ENCODE assay signal across 15 cellular contexts in the genomic region with DNA sequence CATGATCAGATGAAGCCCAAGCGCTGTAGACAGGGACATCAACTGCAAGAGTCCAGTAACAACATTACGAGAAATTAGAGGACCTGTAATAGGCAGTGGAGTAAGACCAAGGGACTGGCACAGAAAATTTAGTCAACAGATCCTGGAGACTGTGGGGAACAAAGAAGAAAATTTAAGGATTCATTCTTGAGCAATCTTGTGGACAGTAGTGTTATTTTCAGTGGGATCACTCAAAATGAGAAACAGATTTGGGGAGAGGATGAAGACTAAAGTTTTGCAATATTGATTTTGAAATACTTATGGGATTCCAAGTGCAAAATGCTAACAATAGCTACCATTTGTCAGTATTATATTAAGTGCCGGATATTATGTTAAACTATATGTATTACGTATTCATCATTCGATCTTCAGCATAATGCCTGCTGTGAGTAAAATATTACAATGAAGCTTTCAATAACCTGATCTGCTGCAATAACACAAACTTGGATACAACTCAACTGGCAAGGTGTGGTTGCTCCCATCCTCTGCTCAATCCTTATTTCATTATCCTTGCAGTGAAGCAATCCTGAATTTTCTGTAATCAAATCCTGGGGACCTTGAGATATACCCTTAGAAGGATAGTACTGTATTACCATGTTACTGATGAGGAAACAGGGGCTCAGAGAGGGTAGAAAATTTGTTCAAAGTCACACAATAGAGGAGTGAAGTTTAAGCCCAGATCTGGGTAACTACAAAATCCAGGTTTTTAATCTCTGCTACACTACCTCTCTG.
DNase-seq lines count a peak whose midpoint lies in the region; ATAC-seq, FAIRE-seq and TF ChIP-seq lines count a peak whose summit lies in the region.
"Had no signal": no experiment of that assay in that cellular context is flagged by ENCODE, and none has a peak within 500 bp of the region (broad histone marks: within the 10 kb centered on the region; RNA-seq: fewer than 3 reads in every experiment).

No MANE protein-coding gene starts in this region.

- no peak overlapping the region for H3K4ac ChIP-seq in mesenchymal stem cell (ENCODE audit: low read depth in 1 of 2, low read length in 2 of 2)

- H3K36me3 Mint-ChIP-seq in activated CD8-positive, alpha-beta T cell treated with anti-CD3 and anti-CD28 coated beads, Interleukin-2, amount 10 ng/mL, durations not matched to agents 7 days and 5 days (ENCODE audit: low read depth), result peaks cover 81% of the 10 kb centered on the region

- no peak overlapping the region for H3K4me3 Mint-ChIP-seq in activated CD8-positive, alpha-beta T cell treated with anti-CD3 and anti-CD28 coated beads, Interleukin-2, amount 10 ng/mL, durations not matched to agents 7 days and 5 days
- H3K4me3 Mint-ChIP-seq: activated B cell treated with CpG ODN at 0.5 μM for 24 hours; IgD-negative memory B cell; naive thymus-derived CD8-positive, alpha-beta T cell; stimulated activated naive CD8-positive, alpha-beta T cell treated with anti-CD3 and anti-CD28 coated beads, Interleukin-15, Interleukin-2, amounts not matched to agents 100 ng/mL and 50 ng/mL, for 24 hours had no signal

- H3K9me3 Mint-ChIP-seq in activated CD8-positive, alpha-beta T cell treated with anti-CD3 and anti-CD28 coated beads, Interleukin-2, amount 10 ng/mL, durations not matched to agents 7 days and 5 days (ENCODE audit: insufficient read depth), result peaks cover 3% of the 10 kb centered on the region
- H3K9me3 Mint-ChIP-seq: activated B cell treated with CpG ODN at 0.5 μM for 24 hours, IgD-negative memory B cell had no signal

- H3K27ac Mint-ChIP-seq in activated CD8-positive, alpha-beta T cell treated with anti-CD3 and anti-CD28 coated beads, Interleukin-2, amount 10 ng/mL, durations not matched to agents 7 days and 5 days, result no peak overlapping the region
- H3K27ac Mint-ChIP-seq: activated B cell treated with CpG ODN at 0.5 μM for 24 hours; IgD-negative memory B cell; naive thymus-derived CD8-positive, alpha-beta T cell; stimulated activated naive CD8-positive, alpha-beta T cell treated with anti-CD3 and anti-CD28 coated beads, Interleukin-15, Interleukin-2, amounts not matched to agents 100 ng/mL and 50 ng/mL, for 24 hours had no signal

- H2BK5ac ChIP-seq in mesenchymal stem cell (ENCODE audit: low read depth, low read length, poor library complexity, severe bottlenecking), result peak overlapping the region; percentile 61

- no peak overlapping the region for H2BK15ac ChIP-seq in mesenchymal stem cell (ENCODE audit: low read depth, poor library complexity, severe bottlenecking)

- no peaks in the 10 kb centered on the region for H3K27me3 ChIP-seq in mesenchymal stem cell (ENCODE audit: control insufficient read depth in 1 of 2, insufficient read depth in 1 of 2, low read length in 2 of 2)

- H3K9me3 ChIP-seq in mesenchymal stem cell (ENCODE audit: control insufficient read depth, low read length), result no peaks in the 10 kb centered on the region

- no peak for FAIRE-seq in urothelium cell line (lab: Jason Lieb, UNC)
- FAIRE-seq: GM12878 had no signal

- no peak overlapping the region for H3K18ac ChIP-seq in mesenchymal stem cell (ENCODE audit: low read depth in 1 of 2, low read length in 2 of 2)

- H2BK120ac ChIP-seq in mesenchymal stem cell (ENCODE audit: low read depth, low read length), result no peak overlapping the region

- CTCF ChIA-PET in activated CD8-positive, alpha-beta T cell treated with anti-CD3 and anti-CD28 coated beads, Interleukin-2, amount 10 ng/mL, durations not matched to agents 7 days and 5 days (lab: Charles Lee), result no interaction called here

- no peak overlapping the region for H4K8ac ChIP-seq in mesenchymal stem cell (ENCODE audit: low read length)

- H3K79me1 ChIP-seq in mesenchymal stem cell (replicated peaks; ENCODE audit: low read length, poor library complexity, severe bottlenecking), result peaks cover 13% of the 10 kb centered on the region

- no peak overlapping the region for H3K4me2 ChIP-seq in mesenchymal stem cell (ENCODE audit: low read length, poor library complexity, severe bottlenecking)

- H3K9ac ChIP-seq in mesenchymal stem cell (ENCODE audit: low read length), result peak overlapping the region; percentile 23

- H3K23ac ChIP-seq in mesenchymal stem cell (ENCODE audit: low read length in 2 of 2), result no peak overlapping the region

- peaks cover 12 to 75% of the 10 kb centered on the region in 2 experiments for H3K36me3 ChIP-seq in mesenchymal stem cell (ENCODE audit: control insufficient read depth in 1 of 2, insufficient read depth in 2 of 2, low read depth in 1 of 2, low read length in 2 of 2)

- H2AFZ ChIP-seq in mesenchymal stem cell (ENCODE audit: low read depth, low read length), result no peak overlapping the region

- ATAC-seq in activated CD8-positive, alpha-beta T cell treated with anti-CD3 and anti-CD28 coated beads, Interleukin-2, amount 10 ng/mL, durations not matched to agents 7 days and 5 days, result no peak
- ATAC-seq in GM21381 (IDR thresholded peaks at IDR 0.05; ENCODE audit: unreplicated experiment), result no peak
- ATAC-seq: GM12878; naive thymus-derived CD8-positive, alpha-beta T cell had no signal

- POLR2A ChIA-PET in activated CD8-positive, alpha-beta T cell treated with anti-CD3 and anti-CD28 coated beads, Interleukin-2, amount 10 ng/mL, durations not matched to agents 7 days and 5 days (lab: Charles Lee), result interaction anchor here (1.1 kb wide), 1 partner anchor 20 kb away, joined by 3 read pairs; no protein-coding TSS in a partner anchor

- 0 out of 2 replicates have a peak, but pooled peaks have one; percentile 0 for TF ChIP-seq CTCF in 22Rv1 (IDR thresholded peaks at IDR 0.05)
- TF ChIP-seq CTCF in cardiac fibroblast (IDR thresholded peaks at IDR 0.05; ENCODE audit: low read depth, low read length), result no peak

- DNase-seq in GM03348 (ENCODE audit: low spot score) (peak; percentile 67), cardiac fibroblast (ENCODE audit: low read depth in 2 of 2) (peak; percentile 9 to 11), mesenchymal stem cell (no peak), urothelium cell line (ENCODE audit: low spot score) (no peak), amygdala (lab: John Stamatoyannopoulos, UW) (no peak)
- DNase-seq in activated CD8-positive, alpha-beta T cell treated with anti-CD3 and anti-CD28 coated beads, Interleukin-2, amount 10 ng/mL, durations not matched to agents 7 days and 5 days, result no peak
- DNase-seq: activated B cell treated with CpG ODN at 0.5 μM for 24 hours; activated effector memory CD4-positive, alpha-beta T cell treated with Interleukin-2 at 50 U/mL for 16 hours; naive thymus-derived CD8-positive, alpha-beta T cell; stimulated activated CD4-positive, alpha-beta T cell treated with anti-CD3 and anti-CD28 coated beads, Interleukin-15, amount 100 ng/mL, for 24 hours had no signal

- H3K27me3 Mint-ChIP-seq in activated CD8-positive, alpha-beta T cell treated with anti-CD3 and anti-CD28 coated beads, Interleukin-2, amount 10 ng/mL, durations not matched to agents 7 days and 5 days (ENCODE audit: low read depth), result no peaks in the 10 kb centered on the region
- H3K27me3 Mint-ChIP-seq: activated B cell treated with CpG ODN at 0.5 μM for 24 hours; IgD-negative memory B cell; naive thymus-derived CD8-positive, alpha-beta T cell; stimulated activated naive CD8-positive, alpha-beta T cell treated with anti-CD3 and anti-CD28 coated beads, Interleukin-15, Interleukin-2, amounts not matched to agents 100 ng/mL and 50 ng/mL, for 24 hours had no signal

- H3K27ac ChIP-seq in 22Rv1 (no peak overlapping the region), mesenchymal stem cell (ENCODE audit: low read length, poor library complexity, severe bottlenecking) (peak overlapping the region; percentile 98)

- H2BK12ac ChIP-seq in mesenchymal stem cell (ENCODE audit: low read length in 2 of 2), result no peak overlapping the region

- H4K91ac ChIP-seq in mesenchymal stem cell (ENCODE audit: low read length), result no peak overlapping the region

- peaks cover 3% of the 10 kb centered on the region for H3K4me1 Mint-ChIP-seq in activated CD8-positive, alpha-beta T cell treated with anti-CD3 and anti-CD28 coated beads, Interleukin-2, amount 10 ng/mL, durations not matched to agents 7 days and 5 days (ENCODE audit: low read depth)

- WGBS in mesenchymal stem cell, result 98% methylated on average over 5 of the region's 5 CpGs

- no peak overlapping the region for H3K14ac ChIP-seq in mesenchymal stem cell (ENCODE audit: low read length in 2 of 2)

- peak overlapping the region; percentile 97 for H2AK5ac ChIP-seq in mesenchymal stem cell (ENCODE audit: low read length, severe bottlenecking)

- H3K4me3 ChIP-seq in cardiac fibroblast (replicated peaks in 1 of 2; ENCODE audit: low read depth in 2 of 2, low read length in 2 of 2) (no peak overlapping the region), mesenchymal stem cell (ENCODE audit: insufficient read depth in 1 of 2, low read depth in 1 of 2, low read length in 2 of 2) (peak overlapping the region in 1 of 2 experiments; percentile 28)
- H3K4me3 ChIP-seq: GM12878 had no signal

- H3K4me1 ChIP-seq in mesenchymal stem cell (ENCODE audit: control insufficient read depth, insufficient read depth, low read depth, low read length), result peaks cover 8% of the 10 kb centered on the region

Comparison
In these comparisons a context has a peak if more than half of its experiments do, and no peak if none do; other contexts are left out.
1. DNase-seq: peak in GM03348 (single experiment) and cardiac fibroblast (2 of 2); none in mesenchymal stem cell (single experiment), activated CD8-positive, alpha-beta T cell treated with anti-CD3 and anti-CD28 coated beads, Interleukin-2, amount 10 ng/mL, durations not matched to agents 7 days and 5 days (single experiment), urothelium cell line (single experiment) and amygdala (0 of 56).